In the genomic region with DNA sequence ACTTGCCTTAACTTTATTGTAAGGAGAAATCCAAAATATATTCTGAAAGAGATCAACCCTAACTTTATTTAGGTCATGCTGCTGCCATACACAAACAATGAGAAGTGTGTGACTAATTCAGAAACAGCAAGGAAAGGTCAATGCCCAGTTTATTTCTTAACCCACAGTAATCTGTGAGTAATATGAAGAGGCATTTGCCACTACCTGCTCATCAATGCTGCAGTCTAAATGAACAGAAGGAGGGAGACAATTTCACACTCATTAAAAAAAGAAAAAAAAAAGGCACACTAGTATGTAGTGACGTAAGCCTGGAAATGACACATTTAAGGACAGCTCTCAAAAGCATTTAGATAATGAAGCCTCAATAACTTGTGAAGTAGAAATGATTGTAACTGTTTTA, we compare ENCODE assay signal across 13 cellular contexts.
DNase-seq lines count a peak whose midpoint lies in the region; ATAC-seq and TF ChIP-seq lines count a peak whose summit lies in the region.
"Had no signal": no experiment of that assay in that cellular context is flagged by ENCODE, and none has a peak within 500 bp of the region (broad histone marks: within the 10 kb centered on the region; RNA-seq: fewer than 3 reads in every experiment).

No MANE protein-coding gene starts in this region.

- peaks cover 3% of the 10 kb centered on the region for H3K9me3 Mint-ChIP-seq in activated CD4-positive, alpha-beta T cell treated with anti-CD3 and anti-CD28 coated beads, Interleukin-2, amount 10 ng/mL, durations not matched to agents 7 days and 5 days

- H3K27ac Mint-ChIP-seq in activated CD4-positive, alpha-beta T cell treated with anti-CD3 and anti-CD28 coated beads, Interleukin-2, amount 10 ng/mL, durations not matched to agents 7 days and 5 days: peak overlapping the region; percentile 6

- peak; percentile 78 for ATAC-seq in stimulated activated naive CD8-positive, alpha-beta T cell treated with anti-CD3 and anti-CD28 coated beads, Interleukin-15, Interleukin-2, amounts not matched to agents 100 U/mL and 50 U/mL, for 24 hours
- ATAC-seq: gastroesophageal sphincter had no signal

- no peaks in the 10 kb centered on the region for H3K9me3 ChIP-seq in WERI-Rb-1 (ENCODE audit: severe bottlenecking)
- H3K9me3 ChIP-seq: gastroesophageal sphincter, spleen had no signal

- H3K27me3 ChIP-seq in WERI-Rb-1 (ENCODE audit: insufficient read depth, low read depth, severe bottlenecking): no peaks in the 10 kb centered on the region
- H3K27me3 ChIP-seq: gastroesophageal sphincter, spleen had no signal

- no peaks in the 10 kb centered on the region for H3K36me3 ChIP-seq in WERI-Rb-1
- H3K36me3 ChIP-seq: gastroesophageal sphincter had no signal

- CTCF ChIA-PET in activated CD4-positive, alpha-beta T cell treated with anti-CD3 and anti-CD28 coated beads, Interleukin-2, amount 10 ng/mL, durations not matched to agents 7 days and 5 days (lab: Charles Lee): interaction anchor here (1.0 to 1.3 kb wide), 2 partner anchors 24 to 38 kb away, joined by 3 read pairs; no protein-coding TSS in a partner anchor

- no peak for TF ChIP-seq CTCF in epithelial cell of esophagus (IDR thresholded peaks at IDR 0.05; ENCODE audit: insufficient read depth, low read depth, low read length, missing control alignments)
- TF ChIP-seq CTCF in WERI-Rb-1 (IDR thresholded peaks at IDR 0.05; ENCODE audit: low read depth, low read length): no peak

- POLR2A ChIA-PET in activated CD4-positive, alpha-beta T cell treated with anti-CD3 and anti-CD28 coated beads, Interleukin-2, amount 10 ng/mL, durations not matched to agents 7 days and 5 days (lab: Charles Lee): interaction anchor here (0.7 kb wide), 1 partner anchor 993 kb away, joined by 9 read pairs; no protein-coding TSS in a partner anchor

- no peaks in the 10 kb centered on the region for H3K27me3 Mint-ChIP-seq in activated CD4-positive, alpha-beta T cell treated with anti-CD3 and anti-CD28 coated beads, Interleukin-2, amount 10 ng/mL, durations not matched to agents 7 days and 5 days
- H3K27me3 Mint-ChIP-seq: B cell had no signal

- H3K36me3 Mint-ChIP-seq in activated CD4-positive, alpha-beta T cell treated with anti-CD3 and anti-CD28 coated beads, Interleukin-2, amount 10 ng/mL, durations not matched to agents 7 days and 5 days (ENCODE audit: low read depth): peaks cover 27% of the 10 kb centered on the region

- H3K4me1 Mint-ChIP-seq in activated CD4-positive, alpha-beta T cell treated with anti-CD3 and anti-CD28 coated beads, Interleukin-2, amount 10 ng/mL, durations not matched to agents 7 days and 5 days: peaks cover 77% of the 10 kb centered on the region

- H3K27ac ChIP-seq in WERI-Rb-1: no peak overlapping the region
- H3K27ac ChIP-seq: gastroesophageal sphincter had no signal

- no peak for DNase-seq in activated CD4-positive, alpha-beta T cell treated with anti-CD3 and anti-CD28 coated beads, Interleukin-2, amount 10 ng/mL, durations not matched to agents 7 days and 5 days
- DNase-seq in activated CD4-positive, alpha-beta T cell treated with anti-CD3 and anti-CD28 coated beads for 1 hour: no peak
- DNase-seq in LHCN-M2 (ENCODE audit: low read depth) (peak; percentile 80), epithelial cell of esophagus (ENCODE audit: low read depth) (peak; percentile 86), iPS-NIHi11 (ENCODE audit: low spot score) (no peak), SKM-1 (lab: John Stamatoyannopoulos, UW; ENCODE audit: unreplicated experiment) (no peak), WERI-Rb-1 (no peak)
- no peak for DNase-seq in stimulated activated naive CD8-positive, alpha-beta T cell treated with anti-CD3 and anti-CD28 coated beads, Interleukin-15, Interleukin-2, amounts not matched to agents 100 U/mL and 50 U/mL, for 24 hours
- DNase-seq: activated CD4-positive, alpha-beta T cell treated with anti-CD3 and anti-CD28 coated beads, Interleukin-2, amount 50 U/mL, for 48 hours; H7 had no signal

- H3K4me3 ChIP-seq in epithelial cell of esophagus (ENCODE audit: low read length) (no peak overlapping the region), WERI-Rb-1 (ENCODE audit: low read depth, low read length) (no peak overlapping the region)
- H3K4me3 ChIP-seq: gastroesophageal sphincter, spleen had no signal

- no peak overlapping the region for H3K4me3 Mint-ChIP-seq in activated CD4-positive, alpha-beta T cell treated with anti-CD3 and anti-CD28 coated beads, Interleukin-2, amount 10 ng/mL, durations not matched to agents 7 days and 5 days
- H3K4me3 Mint-ChIP-seq: B cell had no signal

Comparison
In these comparisons a context has a peak if more than half of its experiments do, and no peak if none do; other contexts are left out.
1. DNase-seq: peak in LHCN-M2 (single experiment) and epithelial cell of esophagus (single experiment); none in activated CD4-positive, alpha-beta T cell treated with anti-CD3 and anti-CD28 coated beads, Interleukin-2, amount 10 ng/mL, durations not matched to agents 7 days and 5 days (single experiment), activated CD4-positive, alpha-beta T cell treated with anti-CD3 and anti-CD28 coated beads for 1 hour (single experiment), stimulated activated naive CD8-positive, alpha-beta T cell treated with anti-CD3 and anti-CD28 coated beads, Interleukin-15, Interleukin-2, amounts not matched to agents 100 U/mL and 50 U/mL, for 24 hours (single experiment), iPS-NIHi11 (single experiment), SKM-1 (single experiment) and WERI-Rb-1 (single experiment).